Comparison of ENCODE assay signal across 32 cellular contexts in the genomic region with DNA sequence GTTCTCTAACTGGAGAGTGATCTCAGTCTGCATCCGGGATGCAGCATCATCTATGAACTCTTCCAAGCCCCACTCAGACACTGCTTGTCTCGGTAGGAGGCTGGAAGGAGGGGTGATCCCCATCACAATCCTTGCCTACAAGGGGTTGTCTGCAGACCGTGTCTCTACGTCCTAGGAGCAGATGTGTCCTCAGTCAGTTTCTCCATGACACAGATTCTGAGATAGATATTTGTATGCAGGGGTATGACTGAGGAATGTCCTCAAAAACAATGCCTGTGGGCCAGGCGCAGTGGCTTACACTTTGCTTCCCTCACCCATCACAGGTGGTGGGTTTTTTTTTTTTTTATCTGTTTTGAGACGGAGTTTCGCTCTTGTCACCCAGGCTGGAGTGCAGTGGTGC. TPM values are rescaled to one million over a fixed set of nuclear protein-coding genes. Genes with fewer than 3 reads are reported as not detected.
"Had no signal": no experiment of that assay in that cellular context is flagged by ENCODE, and none has a peak within 500 bp of the region (broad histone marks: within the 10 kb centered on the region; RNA-seq: fewer than 3 reads in every experiment).

No MANE protein-coding gene starts in this region.

- DNase-seq: activated CD4-positive, alpha-beta T cell treated with anti-CD3 and anti-CD28 coated beads, Interleukin-2, amount 50 U/mL, for 4 hours; activated CD8-positive, alpha-beta memory T cell treated with anti-CD3 and anti-CD28 coated beads, Interleukin-2, amount 50 U/mL, for 48 hours; activated effector memory CD4-positive, alpha-beta T cell treated with Interleukin-2 at 50 U/mL for 16 hours; activated naive CD4-positive, alpha-beta T cell treated with anti-CD3 and anti-CD28 coated beads, Interleukin-2, amount 10 ng/mL, durations not matched to agents 7 days and 5 days; activated naive CD8-positive, alpha-beta T cell treated with anti-CD3 and anti-CD28 coated beads, Interleukin-2, amount 50 U/mL, for 24 hours; activated T-cell treated with anti-CD3 and anti-CD28 coated beads, Interleukin-2, amount 50 U/mL, for 72 hours; anterior cingulate cortex; body of pancreas; dermis blood vessel endothelial cell; effector CD8-positive, alpha-beta T cell; foreskin melanocyte; kidney glomerular epithelial cell; left lung; occipital lobe; stimulated activated CD4-positive, alpha-beta T cell treated with anti-CD3 and anti-CD28 coated beads, Interleukin-2, amount 100 ng/mL, for 48 hours; stimulated activated CD8-positive, alpha-beta memory T cell treated with anti-CD3 and anti-CD28 coated beads, Interleukin-4, amount 100 ng/mL, for 48 hours; stimulated activated naive CD4-positive, alpha-beta T cell; substantia nigra; T-helper 1 cell; T1000; thyroid gland had no signal

- H3K36me3 ChIP-seq: cardiac muscle cell, left lung, right lobe of liver, thyroid gland had no signal

- H3K4me3 Mint-ChIP-seq: activated naive CD4-positive, alpha-beta T cell treated with anti-CD3 and anti-CD28 coated beads, Interleukin-2, amount 10 ng/mL, durations not matched to agents 7 days and 5 days; mesothelial cell of epicardium had no signal

- H3K36me3 Mint-ChIP-seq: activated naive CD4-positive, alpha-beta T cell treated with anti-CD3 and anti-CD28 coated beads, Interleukin-2, amount 10 ng/mL, durations not matched to agents 7 days and 5 days; mesothelial cell of epicardium had no signal

- H3K27me3 ChIP-seq: body of pancreas, cardiac muscle cell, right lobe of liver, thyroid gland had no signal

- H3K9me3 Mint-ChIP-seq: activated naive CD8-positive, alpha-beta T cell treated with anti-CD3 and anti-CD28 coated beads, Interleukin-2, amount 50 U/mL, for 24 hours; WTC11 had no signal

- H3K9me3 ChIP-seq: body of pancreas, left lung, right lobe of liver, thyroid gland had no signal

- H3K4me3 ChIP-seq: body of pancreas, cardiac muscle cell, left lung, right lobe of liver, thyroid gland had no signal

- H3K4me1 Mint-ChIP-seq: activated naive CD4-positive, alpha-beta T cell treated with anti-CD3 and anti-CD28 coated beads, Interleukin-2, amount 10 ng/mL, durations not matched to agents 7 days and 5 days; activated naive CD8-positive, alpha-beta T cell treated with anti-CD3 and anti-CD28 coated beads, Interleukin-2, amount 50 U/mL, for 24 hours had no signal

- H3K27ac Mint-ChIP-seq: activated naive CD4-positive, alpha-beta T cell treated with anti-CD3 and anti-CD28 coated beads, Interleukin-2, amount 10 ng/mL, durations not matched to agents 7 days and 5 days; activated naive CD8-positive, alpha-beta T cell treated with anti-CD3 and anti-CD28 coated beads, Interleukin-2, amount 50 U/mL, for 24 hours; activated T-cell treated with anti-CD3 and anti-CD28 coated beads, Interleukin-2, amount 50 U/mL, for 72 hours had no signal

- H3K4me1 ChIP-seq: body of pancreas, right lobe of liver, thyroid gland had no signal

- H3K27ac ChIP-seq: body of pancreas, cardiac muscle cell, left lung, right lobe of liver, thyroid gland had no signal

- ATAC-seq: activated naive CD8-positive, alpha-beta T cell treated with anti-CD3 and anti-CD28 coated beads, Interleukin-2, amount 50 U/mL, for 24 hours; body of pancreas; esophagus mucosa; left lung had no signal

RNA-seq across cellular contexts. Expression of gene NCR1, which starts 0.9 kb away (rescaled TPM):
- total RNA-seq: body of pancreas, cardiac muscle cell, dermis blood vessel endothelial cell, lung microvascular endothelial cell, mesothelial cell of epicardium, myocyte, occipital lobe, thyroid gland, ureter had no signal
- polyA plus RNA-seq: cardiac muscle cell, neural cell had no signal

RNA-seq across cellular contexts. Expression of gene FCAR, which starts 32.8 kb away (rescaled TPM):
- total RNA-seq: activated CD8-positive, alpha-beta memory T cell treated with anti-CD3 and anti-CD28 coated beads for 36 hours; activated T-cell treated with anti-CD3 and anti-CD28 coated beads, Interleukin-2, amount 50 U/mL, for 72 hours; body of pancreas; cardiac muscle cell; dermis blood vessel endothelial cell; endothelial cell of umbilical vein; lung microvascular endothelial cell; mesothelial cell of epicardium; myocyte; occipital lobe had no signal
- polyA plus RNA-seq: cardiac muscle cell, endothelial cell of umbilical vein, neural cell had no signal

RNA-seq across cellular contexts. Expression of gene NLRP7, which starts 40.5 kb away (rescaled TPM):
- total RNA-seq: activated CD8-positive, alpha-beta memory T cell treated with anti-CD3 and anti-CD28 coated beads for 36 hours; activated T-cell treated with anti-CD3 and anti-CD28 coated beads, Interleukin-2, amount 50 U/mL, for 72 hours; body of pancreas; endothelial cell of umbilical vein; esophagus mucosa; lung microvascular endothelial cell; mesothelial cell of epicardium; myocyte; occipital lobe; right lobe of liver; thyroid gland; ureter had no signal
- polyA plus RNA-seq: endothelial cell of umbilical vein, neural cell had no signal

RNA-seq across cellular contexts. Expression of gene KIR3DL2, which starts 56.6 kb away (rescaled TPM):
- total RNA-seq: body of pancreas, cardiac muscle cell, dermis blood vessel endothelial cell, endothelial cell of umbilical vein, esophagus mucosa, lung microvascular endothelial cell, mesothelial cell of epicardium, myocyte, occipital lobe, right lobe of liver, thyroid gland, ureter, WTC11 had no signal
- polyA plus RNA-seq: cardiac muscle cell, endothelial cell of umbilical vein, neural cell had no signal

RNA-seq across cellular contexts. Expression of gene NLRP2, which starts 59.4 kb away (rescaled TPM):
- total RNA-seq: myocyte had no signal
- polyA plus RNA-seq: neural cell had no signal
